In genomic region chr2:65299246-65299645, GRCh38 we compare ENCODE assay signal across 8 cellular contexts.
A peak's percentile ranks its signal among the peaks of the same experiment; 100 is the strongest.
DNase-seq lines count a peak whose midpoint lies in the region; ATAC-seq and TF ChIP-seq lines count a peak whose summit lies in the region.

No MANE protein-coding gene starts in this region.

- no peak for TF ChIP-seq CTCF in foreskin fibroblast (IDR thresholded peaks at IDR 0.05; ENCODE audit: low read depth, low read length)
- TF ChIP-seq CTCF in spleen (IDR thresholded peaks at IDR 0.05 in 8 of 11, conservative IDR thresholded peaks at IDR 0.05 in 3 of 11) = no peak
- no peak for TF ChIP-seq CTCF in SK-N-SH (IDR thresholded peaks at IDR 0.05)

- WGBS in spleen, 5 donors = 71 to 81% (median 79%) methylated on average over 7 of the region's 7 CpGs
- WGBS in SK-N-SH (ENCODE audit: low lambda C conversion rate) = 87% methylated on average over 7 of the region's 7 CpGs

- no peaks in the 10 kb centered on the region for H3K9me3 ChIP-seq in spleen
- no peaks in the 10 kb centered on the region for H3K9me3 ChIP-seq in SK-N-SH

- intact Hi-C loops in spleen (cut with DNase I; ENCODE audit: low total_unique reads) = no loop called here

- H3K9ac ChIP-seq in SK-N-SH = no peak overlapping the region

- no peak for TF ChIP-seq RAD21 in SK-N-SH (IDR thresholded peaks at IDR 0.05; ENCODE audit: low read length)

- H3K27me3 ChIP-seq in spleen (replicated peaks in 1 of 7) (peaks cover 0 to 8% (median 0%) of the 10 kb centered on the region in 7 donors), SK-N-SH (ENCODE audit: insufficient read depth) (no peaks in the 10 kb centered on the region)

- H4K20me1 ChIP-seq in SK-N-SH (ENCODE audit: insufficient read depth) = no peaks in the 10 kb centered on the region

- TF ChIP-seq POLR2A in spleen (IDR thresholded peaks at IDR 0.05) = no peak

- ATAC-seq in GM21515 (IDR thresholded peaks at IDR 0.05; ENCODE audit: unreplicated experiment) = no peak

- POLR2A ChIA-PET in SK-N-SH (lab: Yijun Ruan, JAX) = no interaction called here

- no peak for TF ChIP-seq EP300 in SK-N-SH (IDR thresholded peaks at IDR 0.05; ENCODE audit: borderline replicate concordance in 1 of 2, low read depth in 1 of 2, low read length in 1 of 2)

- H2AFZ ChIP-seq in SK-N-SH (ENCODE audit: low read depth) = no peak overlapping the region

- H3K27ac ChIP-seq in spleen = no peak overlapping the region
- H3K27ac ChIP-seq in SK-N-SH (ENCODE audit: low read depth in 2 of 2, low read length in 1 of 2) = no peak overlapping the region

- H3K4me1 ChIP-seq in spleen = peaks cover 8 to 41% (median 27%) of the 10 kb centered on the region in 6 donors
- peaks cover 3 to 23% of the 10 kb centered on the region in 2 experiments; a peak in 3 of 4 replicates for H3K4me1 ChIP-seq in SK-N-SH (ENCODE audit: control insufficient read depth in 1 of 2, insufficient read depth in 2 of 2, low read depth in 1 of 2, low read length in 1 of 2)

- H3K4me3 ChIP-seq in foreskin fibroblast (ENCODE audit: low read depth in 1 of 2, low read length in 2 of 2) = no peak overlapping the region
- H3K4me3 ChIP-seq in spleen = no peak overlapping the region
- H3K4me3 ChIP-seq in SK-N-SH (ENCODE audit: low read depth in 2 of 2, low read length in 1 of 2) = no peak overlapping the region

- H3K36me3 ChIP-seq in spleen (no peaks in the 10 kb centered on the region), SK-N-SH (replicated peaks in 1 of 2; ENCODE audit: control insufficient read depth in 1 of 2, insufficient read depth in 2 of 2, low read length in 1 of 2) (no peaks in the 10 kb centered on the region)

- peaks cover 20% of the 10 kb centered on the region for H3F3A ChIP-seq in SK-N-SH (replicated peaks; ENCODE audit: insufficient read depth)

- H3K4me2 ChIP-seq in SK-N-SH = no peak overlapping the region

- H3K9me2 ChIP-seq in SK-N-SH = no peaks in the 10 kb centered on the region

- CTCF ChIA-PET in SK-N-SH (lab: Yijun Ruan, JAX) = no interaction called here

- DNase-seq in LHCN-M2 (ENCODE audit: low read depth) (peak; percentile 93), foreskin fibroblast (peak; percentile 51 to 63), spleen (no peak), SK-N-SH (no peak), NCI-H1436 treated with DMSO at 0.1 percent for 48 hours (lab: John Stamatoyannopoulos, UW) (no peak)
- peak; percentile 31 for DNase-seq in activated CD8-positive, alpha-beta memory T cell treated with anti-CD3 and anti-CD28 coated beads, Interleukin-2, amount 50 U/mL, for 24 hours (ENCODE audit: extremely low read depth)
- DNase-seq in stimulated activated CD8-positive, alpha-beta memory T cell treated with anti-CD3 and anti-CD28 coated beads, Interleukin-4, amount 100 ng/mL, for 48 hours = peak; percentile 78

- H3K79me2 ChIP-seq in SK-N-SH (ENCODE audit: insufficient read depth) = no peaks in the 10 kb centered on the region

TF ChIP-seq in SK-N-SH, 30 proteins besides CTCF, POLR2A, EP300 and RAD21:
- TF ChIP-seq NRF1 (IDR thresholded peaks at IDR 0.05; ENCODE audit: low read depth, low read length) = no peak
- no peak for TF ChIP-seq FOSL2 (IDR thresholded peaks at IDR 0.05; ENCODE audit: borderline replicate concordance, low read depth)

Comparison
In these comparisons a context has a peak if more than half of its experiments do, and no peak if none do; other contexts are left out.
1. DNase-seq: peak in LHCN-M2 (single experiment), activated CD8-positive, alpha-beta memory T cell treated with anti-CD3 and anti-CD28 coated beads, Interleukin-2, amount 50 U/mL, for 24 hours (single experiment), foreskin fibroblast (2 of 2) and stimulated activated CD8-positive, alpha-beta memory T cell treated with anti-CD3 and anti-CD28 coated beads, Interleukin-4, amount 100 ng/mL, for 48 hours (single experiment); none in spleen (single experiment), SK-N-SH (single experiment) and NCI-H1436 treated with DMSO at 0.1 percent for 48 hours (single experiment).